ENCODE assay signal across 19 cellular contexts in the genomic region with DNA sequence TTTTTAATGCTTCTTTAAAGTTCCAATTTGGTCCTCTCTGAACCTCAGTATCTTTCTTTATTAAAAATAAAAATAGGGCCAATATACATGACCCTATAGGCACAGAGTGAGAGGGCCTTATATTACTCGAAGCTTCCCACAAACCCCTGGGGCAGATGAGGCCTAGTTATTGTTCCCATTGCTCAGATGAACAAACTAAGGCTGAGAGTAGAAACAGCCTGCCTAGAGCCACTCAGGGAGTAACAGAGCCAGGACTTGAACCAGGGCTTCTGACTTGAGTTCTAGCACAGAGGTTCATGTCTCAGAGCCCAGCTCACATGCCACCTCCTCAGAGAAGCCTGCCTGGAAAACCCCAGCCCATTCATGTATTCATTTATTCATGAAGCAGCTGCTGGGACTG. TPM values are rescaled to one million over a fixed set of nuclear protein-coding genes. Genes with fewer than 3 reads are reported as not detected.
DNase-seq lines count a peak whose midpoint lies in the region; ATAC-seq and TF ChIP-seq lines count a peak whose summit lies in the region.
"Had no signal": no experiment of that assay in that cellular context is flagged by ENCODE, and none has a peak within 500 bp of the region (broad histone marks: within the 10 kb centered on the region; RNA-seq: fewer than 3 reads in every experiment).

No MANE protein-coding gene starts in this region.

- H3K9me2 ChIP-seq in SK-N-SH: no peaks in the 10 kb centered on the region

- CTCF ChIA-PET in SK-N-SH (lab: Yijun Ruan, JAX) (interaction anchor here (2.0 kb wide), 1 partner anchor 41 kb away, joined by 7 read pairs; no protein-coding TSS in a partner anchor), MCF 10A (lab: Yijun Ruan, JAX) (interaction anchor here (0.7 kb wide), 1 partner anchor 19 kb away, joined by 3 read pairs; no protein-coding TSS in a partner anchor)
- CTCF ChIA-PET in activated naive CD4-positive, alpha-beta T cell treated with anti-CD3 and anti-CD28 coated beads, Interleukin-2, amount 10 ng/mL, durations not matched to agents 7 days and 5 days (lab: Charles Lee): interaction anchor here (1.3 kb wide), 1 partner anchor 16 kb away, joined by 3 read pairs; no protein-coding TSS in a partner anchor

- no peaks in the 10 kb centered on the region for H4K20me1 ChIP-seq in SK-N-SH (ENCODE audit: insufficient read depth)

- H3K4me1 ChIP-seq in SK-N-SH (ENCODE audit: control insufficient read depth in 1 of 2, insufficient read depth in 2 of 2, low read depth in 1 of 2, low read length in 1 of 2): no peaks in the 10 kb centered on the region

- H3K27me3 Mint-ChIP-seq in activated naive CD4-positive, alpha-beta T cell treated with anti-CD3 and anti-CD28 coated beads, Interleukin-2, amount 10 ng/mL, durations not matched to agents 7 days and 5 days: no peaks in the 10 kb centered on the region
- H3K27me3 Mint-ChIP-seq in T-helper 17 cell (no peaks in the 10 kb centered on the region), nephron progenitor cell (ENCODE audit: low read depth, poor library complexity) (peaks cover 9% of the 10 kb centered on the region), MCF 10A (ENCODE audit: insufficient read depth, unreplicated experiment) (no peaks in the 10 kb centered on the region), chondrocyte (ENCODE audit: low read depth) (no peaks in the 10 kb centered on the region)

- TF ChIP-seq CTCF in SK-N-SH (IDR thresholded peaks at IDR 0.05): no peak
- no peak for TF ChIP-seq CTCF in nephron progenitor cell (IDR thresholded peaks at IDR 0.05)
- no peak for TF ChIP-seq CTCF in MCF 10A (IDR thresholded peaks at IDR 0.05; ENCODE audit: unreplicated experiment)
- TF ChIP-seq CTCF in chondrocyte (IDR thresholded peaks at IDR 0.05): no peak

- no peak overlapping the region for H3K4me2 ChIP-seq in SK-N-SH
- H3K4me2 ChIP-seq: PC-9 had no signal

- 82% methylated on average over 1 of the region's 1 CpG for WGBS in SK-N-SH (ENCODE audit: low lambda C conversion rate)

- no peak for TF ChIP-seq EP300 in SK-N-SH (IDR thresholded peaks at IDR 0.05; ENCODE audit: borderline replicate concordance in 1 of 2, low read depth in 1 of 2, low read length in 1 of 2)

- peaks cover 12 to 28% of the 10 kb centered on the region in 2 experiments for H3K36me3 ChIP-seq in SK-N-SH (replicated peaks in 1 of 2; ENCODE audit: control insufficient read depth in 1 of 2, insufficient read depth in 2 of 2, low read length in 1 of 2)

- H2AFZ ChIP-seq in SK-N-SH (ENCODE audit: low read depth): no peak overlapping the region
- H2AFZ ChIP-seq: PC-9 had no signal

- peaks cover 11% of the 10 kb centered on the region for H3F3A ChIP-seq in SK-N-SH (replicated peaks; ENCODE audit: insufficient read depth)

- H3K9me3 Mint-ChIP-seq in activated naive CD4-positive, alpha-beta T cell treated with anti-CD3 and anti-CD28 coated beads, Interleukin-2, amount 10 ng/mL, durations not matched to agents 7 days and 5 days: no peaks in the 10 kb centered on the region
- H3K9me3 Mint-ChIP-seq in nephron progenitor cell: no peaks in the 10 kb centered on the region
- no peaks in the 10 kb centered on the region for H3K9me3 Mint-ChIP-seq in MCF 10A (ENCODE audit: unreplicated experiment)
- H3K9me3 Mint-ChIP-seq in chondrocyte (ENCODE audit: low read depth): no peaks in the 10 kb centered on the region

- H3K9me3 ChIP-seq in SK-N-SH (no peaks in the 10 kb centered on the region), T-helper 17 cell (ENCODE audit: control insufficient read depth, low read length, poor library complexity, severe bottlenecking) (no peaks in the 10 kb centered on the region)

- no peak overlapping the region for H3K4me3 Mint-ChIP-seq in activated naive CD4-positive, alpha-beta T cell treated with anti-CD3 and anti-CD28 coated beads, Interleukin-2, amount 10 ng/mL, durations not matched to agents 7 days and 5 days
- H3K4me3 Mint-ChIP-seq in T-helper 17 cell (no peak overlapping the region), nephron progenitor cell (no peak overlapping the region), MCF 10A (ENCODE audit: unreplicated experiment) (no peak overlapping the region), chondrocyte (ENCODE audit: unreplicated experiment) (no peak overlapping the region)

- H3K9ac ChIP-seq in SK-N-SH: no peak overlapping the region

- POLR2A ChIA-PET in SK-N-SH (lab: Yijun Ruan, JAX) (interaction anchor here (1.0 kb wide), 1 partner anchor 81 kb away, joined by 3 read pairs; no protein-coding TSS in a partner anchor), MCF 10A (lab: Yijun Ruan, JAX) (interaction anchor here (3.0 kb wide), 1 partner anchor 11 kb away, joined by 13 read pairs; no protein-coding TSS in a partner anchor)

- peaks cover 26% of the 10 kb centered on the region for H3K4me1 Mint-ChIP-seq in activated naive CD4-positive, alpha-beta T cell treated with anti-CD3 and anti-CD28 coated beads, Interleukin-2, amount 10 ng/mL, durations not matched to agents 7 days and 5 days
- peaks cover 21% of the 10 kb centered on the region for H3K4me1 Mint-ChIP-seq in T-helper 17 cell
- H3K4me1 Mint-ChIP-seq in nephron progenitor cell: peaks cover 26% of the 10 kb centered on the region
- H3K4me1 Mint-ChIP-seq in MCF 10A (ENCODE audit: insufficient read depth, unreplicated experiment): peaks cover 10% of the 10 kb centered on the region
- H3K4me1 Mint-ChIP-seq in chondrocyte (ENCODE audit: low read depth): peaks cover 3% of the 10 kb centered on the region

- H3K27ac ChIP-seq in SK-N-SH (ENCODE audit: low read depth in 2 of 2, low read length in 1 of 2): no peak overlapping the region
- H3K27ac ChIP-seq: 22Rv1, C4-2B, PC-9 had no signal

- H3K36me3 Mint-ChIP-seq in activated naive CD4-positive, alpha-beta T cell treated with anti-CD3 and anti-CD28 coated beads, Interleukin-2, amount 10 ng/mL, durations not matched to agents 7 days and 5 days: peaks cover 39% of the 10 kb centered on the region
- H3K36me3 Mint-ChIP-seq in T-helper 17 cell (ENCODE audit: low read depth) (peaks cover 12% of the 10 kb centered on the region), nephron progenitor cell (ENCODE audit: low read depth) (peaks cover 41% of the 10 kb centered on the region), MCF 10A (ENCODE audit: insufficient read depth, unreplicated experiment) (peaks cover 50% of the 10 kb centered on the region), chondrocyte (ENCODE audit: low read depth) (peaks cover 14% of the 10 kb centered on the region)

- H3K27ac Mint-ChIP-seq in activated naive CD4-positive, alpha-beta T cell treated with anti-CD3 and anti-CD28 coated beads, Interleukin-2, amount 10 ng/mL, durations not matched to agents 7 days and 5 days: peak overlapping the region; percentile 60
- H3K27ac Mint-ChIP-seq in T-helper 17 cell: peak overlapping the region; percentile 75
- H3K27ac Mint-ChIP-seq in nephron progenitor cell: peak overlapping the region; percentile 54
- no peak overlapping the region for H3K27ac Mint-ChIP-seq in MCF 10A (ENCODE audit: low read depth, unreplicated experiment)
- H3K27ac Mint-ChIP-seq in chondrocyte (ENCODE audit: unreplicated experiment): no peak overlapping the region

- peaks cover 14% of the 10 kb centered on the region for H3K79me2 ChIP-seq in SK-N-SH (ENCODE audit: insufficient read depth)

- H3K27me3 ChIP-seq in SK-N-SH (ENCODE audit: insufficient read depth): no peaks in the 10 kb centered on the region

- BruUV-seq in MCF 10A (replicated peaks; lab: Mats Ljungman, UMichigan): no TSS peak

- DNase-seq in SK-N-SH: no peak
- no peak for DNase-seq in activated naive CD4-positive, alpha-beta T cell treated with anti-CD3 and anti-CD28 coated beads, Interleukin-2, amount 10 ng/mL, durations not matched to agents 7 days and 5 days
- no peak for DNase-seq in activated naive CD4-positive, alpha-beta T cell (lab: John Stamatoyannopoulos, UW)
- DNase-seq in T-helper 17 cell: no peak
- DNase-seq in nephron progenitor cell: no peak
- DNase-seq in MCF 10A (ENCODE audit: unreplicated experiment): no peak
- DNase-seq in chondrocyte (ENCODE audit: low spot score): no peak
- DNase-seq: AML-193, DMS79, KBM-7, MV-4-11, NCI-H1417, NCI-H1930, NCI-H526, PC-9 had no signal

- intact Hi-C loops in MCF 10A (cut with micrococcal nuclease): no loop called here

- ATAC-seq in SK-N-SH treated with all-trans-retinoic acid at 6 μM for 48 hours: no peak
- no peak for ATAC-seq in T-helper 17 cell

- no peak overlapping the region for H3K4me3 ChIP-seq in SK-N-SH (ENCODE audit: low read depth in 2 of 2, low read length in 1 of 2)
- H3K4me3 ChIP-seq: PC-9 had no signal

- TF ChIP-seq RAD21 in SK-N-SH (IDR thresholded peaks at IDR 0.05; ENCODE audit: low read length): no peak

TF ChIP-seq in SK-N-SH, 30 proteins besides CTCF, POLR2A, EP300 and RAD21:
- TF ChIP-seq POLR2AphosphoS5 (IDR thresholded peaks at IDR 0.05; ENCODE audit: low read depth, low read length) (0 out of 2 replicates have a peak, but pooled peaks have one; percentile 5), FOSL2 (IDR thresholded peaks at IDR 0.05; ENCODE audit: borderline replicate concordance, low read depth) (no peak), MEF2A (IDR thresholded peaks at IDR 0.05; ENCODE audit: borderline replicate concordance, low read depth) (no peak)

TF ChIP-seq in SK-N-SH treated with all-trans-retinoic acid at 6 μM for 48 hours, 23 proteins besides CTCF, POLR2A, EP300 and RAD21 (continues in another document):
- TF ChIP-seq ISL1 (CRISPR knock-in tag; IDR thresholded peaks at IDR 0.05) (no peak), BACH2 (CRISPR knock-in tag; IDR thresholded peaks at IDR 0.05; ENCODE audit: borderline replicate concordance) (no peak)

RNA-seq across cellular contexts. Expression of gene BCL7C, which starts 7.7 kb away (rescaled TPM):
- polyA plus RNA-seq in SK-N-SH (2012; rRNA removed): 48.5 and 56.3 TPM in 2 replicates
- 43.4 and 50.2 TPM in 2 replicates for polyA plus RNA-seq in SK-N-SH (2012; cell fraction: cytosol; rRNA removed)
- polyA plus RNA-seq in SK-N-SH (2012; cell fraction: nucleus; rRNA removed): 18.9 and 20.3 TPM in 2 replicates
- total RNA-seq in T-helper 17 cell: 10 to 100 TPM; 22.5 to 22.8 TPM
- 32.0 and 33.9 TPM in 2 replicates for total RNA-seq in MCF 10A (2022)
- total RNA-seq in chondrocyte: 34.6 to 37.5 TPM (median 37.3 TPM) in 3 replicates

RNA-seq across cellular contexts. Expression of gene CTF1, which starts 10.3 kb away (rescaled TPM):
- 35.9 and 45.7 TPM in 2 replicates for polyA plus RNA-seq in SK-N-SH (2012; rRNA removed)
- 25.7 and 32.1 TPM in 2 replicates for polyA plus RNA-seq in SK-N-SH (2012; cell fraction: cytosol; rRNA removed)
- 25.1 and 26.3 TPM in 2 replicates for polyA plus RNA-seq in SK-N-SH (2012; cell fraction: nucleus; rRNA removed)
- under 1 TPM in 1 of 2 donors, not detected in 1; 0.26 TPM for total RNA-seq in T-helper 17 cell
- total RNA-seq in MCF 10A (2022): 3.6 and 4.1 TPM in 2 replicates
- 3.7 to 5.7 TPM (median 4.2 TPM) in 3 replicates for total RNA-seq in chondrocyte
- total RNA-seq: H4 had no signal

RNA-seq across cellular contexts. Expression of gene FBXL19, which starts 37.2 kb away (rescaled TPM):
- polyA plus RNA-seq in SK-N-SH (2012; rRNA removed): 18.3 and 20.6 TPM in 2 replicates
- 8.6 and 15.1 TPM in 2 replicates for polyA plus RNA-seq in SK-N-SH (2012; cell fraction: cytosol; rRNA removed)
- polyA plus RNA-seq in SK-N-SH (2012; cell fraction: nucleus; rRNA removed): 31.4 and 33.9 TPM in 2 replicates
- total RNA-seq in T-helper 17 cell (10 to 100 TPM; 12.6 to 13.2 TPM), MCF 10A (2022) (18.0 and 23.4 TPM in 2 replicates), chondrocyte (19.4 to 21.5 TPM (median 20.5 TPM) in 3 replicates)

Comparison
In these comparisons a context has a peak if more than half of its experiments do, and no peak if none do; other contexts are left out.
1. H3K27ac Mint-ChIP-seq: peak in activated naive CD4-positive, alpha-beta T cell treated with anti-CD3 and anti-CD28 coated beads, Interleukin-2, amount 10 ng/mL, durations not matched to agents 7 days and 5 days (single experiment), T-helper 17 cell (single experiment) and nephron progenitor cell (single experiment); none in MCF 10A (single experiment) and chondrocyte (single experiment).